Comparison of ENCODE assay signal across 8 cellular contexts in the genomic region with DNA sequence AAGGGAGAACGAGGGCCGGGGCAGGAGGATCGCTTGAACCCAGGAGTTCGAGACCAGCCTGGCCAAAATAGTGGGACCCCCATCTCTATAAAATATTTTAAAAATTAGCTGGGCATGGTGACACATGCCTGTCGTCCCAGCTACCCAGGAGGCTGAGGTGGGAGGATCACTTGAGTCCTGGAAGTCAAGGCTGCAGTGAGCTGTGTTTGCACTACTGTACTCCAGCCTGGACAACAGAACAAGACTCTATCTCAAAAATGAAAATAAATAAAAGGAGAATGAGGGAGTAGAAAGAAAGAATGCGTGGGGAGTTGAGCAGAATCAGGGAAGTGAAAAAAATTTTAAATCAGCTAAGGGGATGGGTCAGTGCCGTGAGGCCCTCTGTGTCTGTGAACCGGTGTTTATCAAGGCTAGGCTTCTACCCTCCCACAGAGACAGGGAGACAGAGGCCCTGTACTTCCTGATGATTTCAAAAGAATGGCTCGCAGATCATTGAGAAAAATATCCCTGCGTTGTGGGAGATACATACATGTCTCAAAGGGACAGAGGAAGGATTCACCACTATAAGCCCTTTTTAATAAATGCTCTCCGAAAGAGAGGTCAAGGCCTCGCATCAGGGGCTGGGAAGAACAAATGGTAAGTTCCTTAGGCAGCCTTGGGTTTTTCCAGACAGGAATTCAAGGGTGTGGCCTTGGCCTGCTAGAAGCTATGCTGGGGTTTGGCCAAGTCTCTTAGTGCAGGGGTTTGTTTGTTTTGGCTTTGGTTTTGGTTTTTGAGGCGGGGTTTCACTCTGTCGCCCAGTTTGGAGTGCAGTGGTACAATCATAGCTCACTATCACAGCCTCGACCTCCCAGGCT. TPM values are rescaled to one million over a fixed set of nuclear protein-coding genes. Genes with fewer than 3 reads are reported as not detected.
A peak's percentile ranks its signal among the peaks of the same experiment; 100 is the strongest.
DNase-seq lines count a peak whose midpoint lies in the region; TF ChIP-seq lines count a peak whose summit lies in the region.

No MANE protein-coding gene starts in this region.

- no peak overlapping the region for H3K4me3 Mint-ChIP-seq in nephron progenitor cell

- H3K36me3 Mint-ChIP-seq in nephron progenitor cell (ENCODE audit: low read depth): peaks cover 15% of the 10 kb centered on the region

- DNase-seq in AG10803 (ENCODE audit: low read depth) (peak; percentile 61), NCI-H748 treated with DMSO at 0.1 percent for 48 hours (lab: John Stamatoyannopoulos, UW) (peak; percentile 13), epithelial cell of proximal tubule (ENCODE audit: low read depth) (peak; percentile 9), nephron progenitor cell (no peak), HuH-7 (ENCODE audit: low spot score) (no peak), GM10266 (ENCODE audit: extremely low spot score) (no peak)
- DNase-seq in activated CD8-positive, alpha-beta memory T cell treated with anti-CD3 and anti-CD28 coated beads, Interleukin-2, amount 50 U/mL, for 4 hours: no peak
- no peak for DNase-seq in effector memory CD4-positive, alpha-beta T cell

- peaks cover 7% of the 10 kb centered on the region for H3K27me3 Mint-ChIP-seq in nephron progenitor cell (ENCODE audit: low read depth, poor library complexity)

- no peak overlapping the region for H3K27ac ChIP-seq in effector memory CD4-positive, alpha-beta T cell (ENCODE audit: insufficient read depth, low read length, poor library complexity, severe bottlenecking)

- peak overlapping the region; percentile 28 for H3K27ac Mint-ChIP-seq in nephron progenitor cell

- peaks cover 78% of the 10 kb centered on the region for H3K36me3 ChIP-seq in effector memory CD4-positive, alpha-beta T cell (ENCODE audit: control insufficient read depth, insufficient read depth, low read length)

- H3K9me3 Mint-ChIP-seq in nephron progenitor cell: no peaks in the 10 kb centered on the region

- TF ChIP-seq CTCF in AG10803 (conservative IDR thresholded peaks at IDR 0.05; ENCODE audit: low read length) (no peak), epithelial cell of proximal tubule (conservative IDR thresholded peaks at IDR 0.05; ENCODE audit: low read depth, low read length) (no peak), nephron progenitor cell (IDR thresholded peaks at IDR 0.05) (no peak), GM10266 (IDR thresholded peaks at IDR 0.05; ENCODE audit: control insufficient read depth, insufficient read depth, low read depth, missing control alignments) (no peak)

- no peaks in the 10 kb centered on the region for H3K9me3 ChIP-seq in effector memory CD4-positive, alpha-beta T cell (ENCODE audit: control insufficient read depth, low read length)

- H3K4me1 Mint-ChIP-seq in nephron progenitor cell: peaks cover 22% of the 10 kb centered on the region

- no peaks in the 10 kb centered on the region for H3K4me1 ChIP-seq in effector memory CD4-positive, alpha-beta T cell (ENCODE audit: control insufficient read depth, insufficient read depth, low read length, poor library complexity, severe bottlenecking)

- no peak overlapping the region for H3K4me3 ChIP-seq in AG10803 (ENCODE audit: low read length)
- H3K4me3 ChIP-seq in epithelial cell of proximal tubule (ENCODE audit: low read depth, low read length): no peak overlapping the region
- no peak overlapping the region for H3K4me3 ChIP-seq in effector memory CD4-positive, alpha-beta T cell (ENCODE audit: insufficient read depth, low read depth, low read length, poor library complexity, severe bottlenecking)

- no peaks in the 10 kb centered on the region for H3K27me3 ChIP-seq in effector memory CD4-positive, alpha-beta T cell (replicated peaks; ENCODE audit: control insufficient read depth, insufficient read depth, low read length, poor library complexity, severe bottlenecking)

RNA-seq across cellular contexts. Expression of a gene that starts 20.7 kb away (rescaled TPM):
- 11.0 and 16.7 TPM in 2 replicates for total RNA-seq in epithelial cell of proximal tubule

RNA-seq across cellular contexts. Expression of a gene that starts 37.9 kb away (rescaled TPM):
- total RNA-seq in epithelial cell of proximal tubule: 8.6 and 8.8 TPM in 2 replicates

RNA-seq across cellular contexts. Expression of a gene that starts 57.1 kb away (rescaled TPM):
- 4.7 and 7.0 TPM in 2 replicates for total RNA-seq in epithelial cell of proximal tubule

Comparison
In these comparisons a context has a peak if more than half of its experiments do, and no peak if none do; other contexts are left out.
1. DNase-seq: peak in AG10803 (single experiment), NCI-H748 treated with DMSO at 0.1 percent for 48 hours (single experiment) and epithelial cell of proximal tubule (single experiment); none in nephron progenitor cell (single experiment), activated CD8-positive, alpha-beta memory T cell treated with anti-CD3 and anti-CD28 coated beads, Interleukin-2, amount 50 U/mL, for 4 hours (single experiment), HuH-7 (single experiment), effector memory CD4-positive, alpha-beta T cell (0 of 3) and GM10266 (single experiment).